In the genomic region with DNA sequence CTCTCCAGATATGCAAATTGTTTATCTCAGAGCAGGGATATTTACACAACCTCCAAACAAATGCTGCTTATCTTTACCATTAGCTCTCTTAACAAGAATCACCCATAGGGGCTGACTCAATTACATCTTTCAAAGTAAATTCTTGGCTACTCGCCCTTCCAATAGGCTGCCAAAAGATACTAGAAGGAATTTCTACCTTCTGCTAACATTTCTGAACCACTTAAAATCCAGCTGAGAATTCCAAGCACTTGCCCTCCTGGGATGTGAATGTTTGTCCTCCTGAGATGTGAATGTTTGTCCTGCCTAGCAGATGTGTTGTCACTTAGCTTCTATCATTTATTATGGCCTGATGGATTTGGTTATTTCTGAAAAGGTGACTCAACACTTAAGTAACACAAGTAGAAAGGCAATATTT, we compare ENCODE assay signal across 17 cellular contexts.
DNase-seq lines count a peak whose midpoint lies in the region; ATAC-seq and TF ChIP-seq lines count a peak whose summit lies in the region.
"Had no signal": no experiment of that assay in that cellular context is flagged by ENCODE, and none has a peak within 500 bp of the region (broad histone marks: within the 10 kb centered on the region; RNA-seq: fewer than 3 reads in every experiment).

No MANE protein-coding gene starts in this region.

- H3K27ac ChIP-seq in HUES48 (ENCODE audit: low read depth, low read length) (peak overlapping the region; percentile 92), mesendoderm (ENCODE audit: low read depth, low read length) (no peak overlapping the region), upper lobe of left lung (no peak overlapping the region)
- H3K27ac ChIP-seq: foreskin keratinocyte, lower lobe of right lung, psoas muscle, SJCRH30, suprapubic skin, WERI-Rb-1 had no signal

- TF ChIP-seq CTCF in upper lobe of left lung (IDR thresholded peaks at IDR 0.05): no peak

- H3K4me1 ChIP-seq in HUES48 (ENCODE audit: control insufficient read depth, insufficient read depth, low read length): peaks cover 37% of the 10 kb centered on the region
- peaks cover 2% of the 10 kb centered on the region for H3K4me1 ChIP-seq in mesendoderm (ENCODE audit: control insufficient read depth, low read depth, low read length)
- no peaks in the 10 kb centered on the region for H3K4me1 ChIP-seq in upper lobe of left lung
- H3K4me1 ChIP-seq: lower lobe of right lung, psoas muscle, SJCRH30 had no signal

- H3K79me2 ChIP-seq in mesendoderm (ENCODE audit: control insufficient read depth, insufficient read depth, low read length): no peaks in the 10 kb centered on the region

- H3K4me3 ChIP-seq in HUES48 (ENCODE audit: low read depth, low read length) (no peak overlapping the region), mesendoderm (ENCODE audit: low read length) (no peak overlapping the region), upper lobe of left lung (no peak overlapping the region)
- H3K4me3 ChIP-seq: lower lobe of right lung, MG63, psoas muscle, SJCRH30, suprapubic skin had no signal

- no peak overlapping the region for H4K5ac ChIP-seq in mesendoderm (ENCODE audit: low read length)

- H3K18ac ChIP-seq in mesendoderm (ENCODE audit: low read length): no peak overlapping the region

- H2AK5ac ChIP-seq in mesendoderm (ENCODE audit: low read length): no peak overlapping the region

- no peak overlapping the region for H4K8ac ChIP-seq in mesendoderm (ENCODE audit: low read depth, low read length)

- no CpG with 5 or more reads among the region's 1 CpG for WGBS in mesendoderm (ENCODE audit: extremely low coverage, insufficient coverage, low lambda C conversion rate)
- 55 to 56% methylated on average over 1 of the region's 1 CpG for WGBS in upper lobe of left lung, 2 donors

- TF ChIP-seq EP300 in upper lobe of left lung (IDR thresholded peaks at IDR 0.05): no peak

- H3K27me3 ChIP-seq in HUES48 (ENCODE audit: control insufficient read depth, insufficient read depth, low read length): no peaks in the 10 kb centered on the region
- no peaks in the 10 kb centered on the region for H3K27me3 ChIP-seq in mesendoderm (ENCODE audit: insufficient read depth, low read length, poor library complexity)
- H3K27me3 ChIP-seq in upper lobe of left lung: no peaks in the 10 kb centered on the region
- H3K27me3 ChIP-seq: foreskin keratinocyte, MG63, SJCRH30, suprapubic skin had no signal

- H3K9me3 ChIP-seq in HUES48 (ENCODE audit: control insufficient read depth, insufficient read depth, low read length) (peaks cover 18% of the 10 kb centered on the region), upper lobe of left lung (peaks cover 0 to 14% (median 5%) of the 10 kb centered on the region in 4 donors)
- H3K9me3 ChIP-seq: SJCRH30 had no signal

- H2BK120ac ChIP-seq in mesendoderm (ENCODE audit: low read depth, low read length): no peak overlapping the region

- no peak overlapping the region for H3K4ac ChIP-seq in mesendoderm (ENCODE audit: low read depth, low read length)

- no peak overlapping the region for H3K56ac ChIP-seq in mesendoderm (ENCODE audit: low read length)

- ATAC-seq in upper lobe of left lung (ENCODE audit: low FRiP score in 2 of 2) (no peak), HG02759 (IDR thresholded peaks at IDR 0.05; ENCODE audit: unreplicated experiment) (no peak)
- ATAC-seq: foreskin keratinocyte, psoas muscle had no signal

- H3K4me2 ChIP-seq in mesendoderm (ENCODE audit: low read length): no peak overlapping the region

- TF ChIP-seq POLR2A in upper lobe of left lung (IDR thresholded peaks at IDR 0.05): no peak

- H3K9ac ChIP-seq in HUES48 (ENCODE audit: low read depth, low read length) (no peak overlapping the region), mesendoderm (ENCODE audit: low read length) (no peak overlapping the region)

- no peak overlapping the region for H3K23ac ChIP-seq in mesendoderm (ENCODE audit: low read length)

- no peak overlapping the region for H2BK15ac ChIP-seq in mesendoderm (replicated peaks; ENCODE audit: low read depth)

- H2BK5ac ChIP-seq in mesendoderm (ENCODE audit: low read length): no peak overlapping the region

- H3K36me3 ChIP-seq in HUES48 (ENCODE audit: control insufficient read depth, insufficient read depth, low read length) (no peaks in the 10 kb centered on the region), mesendoderm (ENCODE audit: control insufficient read depth, insufficient read depth, low read length) (no peaks in the 10 kb centered on the region), upper lobe of left lung (no peaks in the 10 kb centered on the region)
- H3K36me3 ChIP-seq: lower lobe of right lung, MG63, SJCRH30, suprapubic skin, WERI-Rb-1 had no signal

- DNase-seq in AG08395 (ENCODE audit: low spot score) (peak; percentile 24), cerebellar cortex (ENCODE audit: low spot score) (peak; percentile 85), mesendoderm (peak; percentile 99), NCI-H146 treated with DMSO at 0.1 percent for 48 hours (lab: John Stamatoyannopoulos, UW; ENCODE audit: unreplicated experiment) (no peak), upper lobe of left lung (no peak)
- DNase-seq in activated T-cell treated with anti-CD3 and anti-CD28 coated beads, Interleukin-2, amount 50 U/mL, for 48 hours: no peak
- DNase-seq: activated T-cell treated with anti-CD3 and anti-CD28 coated beads, Interleukin-2, amount 50 U/mL, for 24 hours; C1 segment of cervical spinal cord; lower lobe of right lung; MG63; psoas muscle; SJCRH30; WERI-Rb-1 had no signal

- H3K79me1 ChIP-seq in mesendoderm (ENCODE audit: low read length): no peaks in the 10 kb centered on the region

Comparison
In these comparisons a context has a peak if more than half of its experiments do, and no peak if none do; other contexts are left out.
1. DNase-seq: peak in AG08395 (single experiment), cerebellar cortex (single experiment) and mesendoderm (single experiment); none in activated T-cell treated with anti-CD3 and anti-CD28 coated beads, Interleukin-2, amount 50 U/mL, for 48 hours (0 of 2), NCI-H146 treated with DMSO at 0.1 percent for 48 hours (single experiment) and upper lobe of left lung (0 of 2).